Comparison of ENCODE assay signal across 1 cellular context in the genomic region with DNA sequence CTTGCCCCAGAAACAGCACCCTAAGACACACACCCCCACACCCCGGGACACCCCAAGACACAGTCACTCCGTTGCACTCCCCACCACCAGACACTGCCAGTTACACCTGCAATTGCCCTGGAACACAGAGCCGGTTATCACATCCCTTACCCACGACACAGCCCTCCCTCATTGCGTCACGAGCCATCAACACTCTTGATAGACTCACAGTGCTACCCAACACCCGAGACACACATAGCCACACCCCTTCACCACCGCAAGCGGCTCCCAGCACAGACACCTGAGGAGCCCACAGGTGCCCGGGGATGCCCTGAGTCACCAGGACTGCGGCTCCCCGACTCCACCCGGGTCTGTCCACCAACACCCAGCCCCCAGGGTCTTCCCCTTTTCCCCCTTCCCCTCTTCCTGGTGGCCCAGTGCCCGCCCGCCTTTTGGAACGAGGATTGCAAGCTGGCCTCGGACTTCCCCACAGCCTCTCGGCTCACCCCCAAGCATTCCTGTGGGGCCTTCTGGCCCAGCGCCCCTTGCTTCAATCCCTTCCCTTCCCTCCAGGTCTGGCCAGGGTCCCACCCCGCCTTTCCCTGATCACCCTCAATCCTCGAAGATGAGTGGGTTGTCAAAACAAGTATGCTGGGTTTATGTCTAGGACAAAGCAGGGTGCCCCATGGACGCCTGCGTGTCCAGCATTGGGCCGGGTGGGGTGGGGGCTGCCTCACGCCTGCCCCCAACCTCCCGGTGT.
TF ChIP-seq lines count a peak whose summit lies in the region.

No MANE protein-coding gene starts in this region.

TF ChIP-seq in SK-N-SH, 30 proteins besides CTCF, POLR2A, EP300 and RAD21 (continued from another document):
- TF ChIP-seq FOSL2 (IDR thresholded peaks at IDR 0.05; ENCODE audit: borderline replicate concordance, low read depth): no peak
